ENCODE assay signal across 1 cellular context in genomic region chr2:169585673-169586072, GRCh38.
TF ChIP-seq lines count a peak whose summit lies in the region.

No MANE protein-coding gene starts in this region.

TF ChIP-seq in WTC11, 78 proteins besides CTCF, POLR2A, EP300 and RAD21 (continued from another document):
- no peak for TF ChIP-seq PREB (CRISPR knock-in tag; IDR thresholded peaks at IDR 0.05; ENCODE audit: borderline replicate concordance)
